Comparison of ENCODE assay signal across 8 cellular contexts in the genomic region with DNA sequence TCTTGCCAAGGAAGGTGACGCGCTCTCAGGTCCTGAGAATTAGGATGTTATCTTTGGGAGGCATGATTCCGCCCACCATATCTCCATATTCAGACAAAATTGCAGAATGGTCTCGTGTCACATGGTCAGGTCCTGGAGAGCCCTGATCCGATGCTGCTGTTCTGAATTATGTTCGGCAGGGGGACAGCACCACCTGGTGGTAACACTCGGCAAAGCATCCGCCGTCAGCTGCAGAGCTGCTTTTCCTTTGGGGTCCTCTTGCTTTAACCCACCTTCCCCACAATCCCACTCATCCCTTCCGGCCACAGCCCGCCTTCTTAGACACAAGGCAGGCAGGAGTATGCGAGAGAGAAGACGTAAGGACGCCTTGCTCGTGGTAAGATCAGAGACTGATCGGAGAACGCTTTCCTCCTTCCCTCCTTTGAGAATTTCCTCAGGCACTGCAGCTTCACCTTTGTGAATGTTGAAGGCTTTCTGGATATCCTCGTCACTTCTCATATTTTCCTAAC.
DNase-seq lines count a peak whose midpoint lies in the region; ATAC-seq and TF ChIP-seq lines count a peak whose summit lies in the region.

No MANE protein-coding gene starts in this region.

- peak overlapping the region in 1 of 2 donors; percentile 23 for H3K27ac Mint-ChIP-seq in effector memory CD8-positive, alpha-beta T cell
- no peak overlapping the region for H3K27ac Mint-ChIP-seq in mesothelial cell of epicardium

- H3K4me3 Mint-ChIP-seq in effector memory CD8-positive, alpha-beta T cell: no peak overlapping the region
- peak overlapping the region; percentile 58 for H3K4me3 Mint-ChIP-seq in mesothelial cell of epicardium

- DNase-seq in AG04450 (ENCODE audit: low read depth, low spot score): no peak
- DNase-seq in NCI-H460 (ENCODE audit: extremely low read depth, low read depth): peak; percentile 41
- DNase-seq in activated CD8-positive, alpha-beta memory T cell treated with anti-CD3 and anti-CD28 coated beads for 1 hour (ENCODE audit: extremely low read depth in 1 of 2, low read depth in 1 of 2): peak; percentile 14 to 52
- peak; percentile 29 to 47 (median 41) for DNase-seq in effector memory CD8-positive, alpha-beta T cell
- peak; percentile 48 to 90 for DNase-seq in mesothelial cell of epicardium (ENCODE audit: low spot score in 2 of 2, unreplicated experiment in 2 of 2)
- DNase-seq in stimulated activated CD8-positive, alpha-beta memory T cell treated with anti-CD3 and anti-CD28 coated beads, Interleukin-2, amount 100 ng/mL, for 48 hours (ENCODE audit: low read depth in 2 of 2): peak; percentile 25 to 52

- H3K9me3 Mint-ChIP-seq in effector memory CD8-positive, alpha-beta T cell: no peaks in the 10 kb centered on the region
- no peaks in the 10 kb centered on the region for H3K9me3 Mint-ChIP-seq in mesothelial cell of epicardium

- no peak overlapping the region for H3K27ac ChIP-seq in AG04450 (ENCODE audit: low read depth, low read length)

- POLR2A ChIA-PET in AG04450 (lab: Yijun Ruan, JAX): no interaction called here

- peaks cover 9 to 11% of the 10 kb centered on the region in 2 donors for H3K4me1 Mint-ChIP-seq in effector memory CD8-positive, alpha-beta T cell (ENCODE audit: low read depth in 2 of 2)
- peaks cover 8% of the 10 kb centered on the region for H3K4me1 Mint-ChIP-seq in mesothelial cell of epicardium

- peaks cover 21 to 37% of the 10 kb centered on the region in 2 donors for H3K27me3 Mint-ChIP-seq in effector memory CD8-positive, alpha-beta T cell
- H3K27me3 Mint-ChIP-seq in mesothelial cell of epicardium (ENCODE audit: low read depth): peaks cover 3% of the 10 kb centered on the region

- TF ChIP-seq CTCF in AG04450 (IDR thresholded peaks at IDR 0.05; ENCODE audit: low read depth, low read length) (peak; percentile 72), mesothelial cell of epicardium (IDR thresholded peaks at IDR 0.05; ENCODE audit: unreplicated experiment) (peak; percentile 96)

- ATAC-seq in GM18519 (IDR thresholded peaks at IDR 0.05; ENCODE audit: low FRiP score, unreplicated experiment) (peak; percentile 58), HG03108 (IDR thresholded peaks at IDR 0.05; ENCODE audit: unreplicated experiment) (peak; percentile 62)
- ATAC-seq in effector memory CD8-positive, alpha-beta T cell (replicated peaks): peak; percentile 54

- no peaks in the 10 kb centered on the region for H3K36me3 Mint-ChIP-seq in effector memory CD8-positive, alpha-beta T cell (ENCODE audit: insufficient read depth)
- no peaks in the 10 kb centered on the region for H3K36me3 Mint-ChIP-seq in mesothelial cell of epicardium

- no peaks in the 10 kb centered on the region for H3K27me3 ChIP-seq in AG04450 (ENCODE audit: control insufficient read depth, insufficient read depth, low read length)

- no peak overlapping the region for H3K4me3 ChIP-seq in AG04450 (ENCODE audit: low read depth, low read length)

- H3K9me3 ChIP-seq in AG04450 (ENCODE audit: control insufficient read depth, insufficient read depth, low read length): peaks cover 4% of the 10 kb centered on the region

- CTCF ChIA-PET in AG04450 (lab: Charles Lee): no interaction called here
